8 cellular contexts compared by ENCODE assay signal in the genomic region with DNA sequence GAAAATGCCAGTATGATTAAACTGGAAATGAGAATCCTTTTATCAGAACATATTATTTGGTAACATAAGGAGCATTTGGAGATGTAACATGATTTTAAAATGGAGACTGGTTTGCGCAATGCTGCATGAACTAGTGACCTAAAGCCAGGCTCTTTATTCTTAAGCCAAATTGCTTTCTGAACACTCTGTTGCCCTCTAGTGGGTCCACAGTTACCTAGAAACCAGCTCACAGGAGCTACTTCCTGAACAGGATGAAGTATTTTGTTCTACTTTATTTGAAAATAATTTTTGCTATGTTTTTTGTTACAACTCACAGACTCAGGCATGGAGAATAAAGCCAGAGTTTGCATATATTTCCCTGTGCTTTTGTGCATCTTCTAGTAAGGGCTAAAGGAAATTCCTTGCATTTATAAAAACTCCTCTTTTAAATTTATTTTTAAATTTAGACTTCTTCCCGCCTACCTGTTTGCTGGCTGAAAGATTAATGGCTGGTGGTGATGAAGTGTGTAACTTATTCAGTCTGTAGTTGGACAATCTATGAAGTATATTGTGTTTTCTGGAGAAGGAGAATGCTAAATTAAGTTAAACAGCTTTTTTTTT.
DNase-seq lines count a peak whose midpoint lies in the region; ATAC-seq and TF ChIP-seq lines count a peak whose summit lies in the region.

No MANE protein-coding gene starts in this region.

- DNase-seq in activated CD8-positive, alpha-beta memory T cell treated with anti-CD3 and anti-CD28 coated beads, Interleukin-2, amount 10 ng/mL, durations not matched to agents 7 days and 5 days = peak; percentile 41
- no peak for DNase-seq in activated CD8-positive, alpha-beta memory T cell treated with anti-CD3 and anti-CD28 coated beads for 24 hours
- DNase-seq in NCI-H345 (lab: John Stamatoyannopoulos, UW) (peak; percentile 67), Right ventricle myocardium superior (no peak)
- DNase-seq in activated CD8-positive, alpha-beta T cell treated with anti-CD3 and anti-CD28 coated beads for 36 hours = peak; percentile 52
- DNase-seq in effector CD8-positive, alpha-beta T cell (lab: John Stamatoyannopoulos, UW) = no peak

- H3K27me3 ChIP-seq in rectal smooth muscle tissue (ENCODE audit: control insufficient read depth, insufficient read depth, low read length) = no peaks in the 10 kb centered on the region

- peaks cover 2% of the 10 kb centered on the region for H3K27me3 Mint-ChIP-seq in activated CD8-positive, alpha-beta memory T cell treated with anti-CD3 and anti-CD28 coated beads, Interleukin-2, amount 10 ng/mL, durations not matched to agents 7 days and 5 days
- no peaks in the 10 kb centered on the region for H3K27me3 Mint-ChIP-seq in activated CD8-positive, alpha-beta T cell treated with anti-CD3 and anti-CD28 coated beads for 36 hours

- no peak overlapping the region for H3K4me3 ChIP-seq in rectal smooth muscle tissue (ENCODE audit: low read length)

- H3K4me3 Mint-ChIP-seq in activated CD8-positive, alpha-beta memory T cell treated with anti-CD3 and anti-CD28 coated beads, Interleukin-2, amount 10 ng/mL, durations not matched to agents 7 days and 5 days = no peak overlapping the region
- no peak overlapping the region for H3K4me3 Mint-ChIP-seq in activated CD8-positive, alpha-beta T cell treated with anti-CD3 and anti-CD28 coated beads for 36 hours

- no peak overlapping the region for H3K9ac ChIP-seq in rectal smooth muscle tissue (ENCODE audit: low read length)

- peaks cover 14% of the 10 kb centered on the region for H3K4me1 ChIP-seq in rectal smooth muscle tissue (ENCODE audit: control insufficient read depth, insufficient read depth, low read length)

- H3K9me3 Mint-ChIP-seq in activated CD8-positive, alpha-beta memory T cell treated with anti-CD3 and anti-CD28 coated beads, Interleukin-2, amount 10 ng/mL, durations not matched to agents 7 days and 5 days (ENCODE audit: low read depth) = no peaks in the 10 kb centered on the region
- H3K9me3 Mint-ChIP-seq in activated CD8-positive, alpha-beta T cell treated with anti-CD3 and anti-CD28 coated beads for 36 hours = no peaks in the 10 kb centered on the region

- intact Hi-C loops in activated CD8-positive, alpha-beta T cell treated with anti-CD3 and anti-CD28 coated beads for 36 hours (cut with micrococcal nuclease) = loop anchor here (5.0 kb wide), 1 partner anchor 365 kb away; no protein-coding TSS in a partner anchor
- intact Hi-C loops in Right ventricle myocardium superior (cut with DNase I) = loop anchor here (5.0 kb wide), 1 partner anchor 430 kb away; no protein-coding TSS in a partner anchor

- H3K36me3 ChIP-seq in rectal smooth muscle tissue (ENCODE audit: control insufficient read depth, insufficient read depth, low read length) = no peaks in the 10 kb centered on the region

- peak; percentile 64 for TF ChIP-seq CTCF in activated CD8-positive, alpha-beta T cell treated with anti-CD3 and anti-CD28 coated beads for 36 hours (IDR thresholded peaks at IDR 0.05)

- CTCF ChIA-PET in activated CD8-positive, alpha-beta memory T cell treated with anti-CD3 and anti-CD28 coated beads, Interleukin-2, amount 10 ng/mL, durations not matched to agents 7 days and 5 days (lab: Charles Lee) = interaction anchor here (0.8 to 1.4 kb wide), 3 partner anchors 9 to 368 kb away, joined by 3 to 4 read pairs (median 3); no protein-coding TSS in a partner anchor
- CTCF ChIA-PET in activated CD8-positive, alpha-beta T cell treated with anti-CD3 and anti-CD28 coated beads for 36 hours (lab: Charles Lee) = interaction anchor here (0.6 to 1.4 kb wide), 15 partner anchors 17 to 776 kb away, joined by 3 to 5 read pairs (median 3); no protein-coding TSS in a partner anchor

- H3K27ac ChIP-seq in rectal smooth muscle tissue (ENCODE audit: low read depth, low read length) = peak overlapping the region; percentile 17

- POLR2A ChIA-PET in activated CD8-positive, alpha-beta T cell treated with anti-CD3 and anti-CD28 coated beads for 36 hours (lab: Charles Lee) = no interaction called here

- no peak for ATAC-seq in activated CD8-positive, alpha-beta memory T cell treated with anti-CD3 and anti-CD28 coated beads, Interleukin-2, amount 10 ng/mL, durations not matched to agents 7 days and 5 days
- ATAC-seq in HG02981 (IDR thresholded peaks at IDR 0.05; ENCODE audit: unreplicated experiment) (peak; percentile 82), Right ventricle myocardium superior (ENCODE audit: poor library complexity) (peak; percentile 95)
- peak; percentile 56 for ATAC-seq in activated CD8-positive, alpha-beta T cell treated with anti-CD3 and anti-CD28 coated beads for 36 hours

- no peaks in the 10 kb centered on the region for H3K4me1 Mint-ChIP-seq in activated CD8-positive, alpha-beta memory T cell treated with anti-CD3 and anti-CD28 coated beads, Interleukin-2, amount 10 ng/mL, durations not matched to agents 7 days and 5 days
- no peaks in the 10 kb centered on the region for H3K4me1 Mint-ChIP-seq in activated CD8-positive, alpha-beta T cell treated with anti-CD3 and anti-CD28 coated beads for 36 hours (ENCODE audit: low read depth)

- no peaks in the 10 kb centered on the region for H3K36me3 Mint-ChIP-seq in activated CD8-positive, alpha-beta memory T cell treated with anti-CD3 and anti-CD28 coated beads, Interleukin-2, amount 10 ng/mL, durations not matched to agents 7 days and 5 days
- H3K36me3 Mint-ChIP-seq in activated CD8-positive, alpha-beta T cell treated with anti-CD3 and anti-CD28 coated beads for 36 hours (ENCODE audit: low read depth) = no peaks in the 10 kb centered on the region

- H3K27ac Mint-ChIP-seq in activated CD8-positive, alpha-beta memory T cell treated with anti-CD3 and anti-CD28 coated beads, Interleukin-2, amount 10 ng/mL, durations not matched to agents 7 days and 5 days = no peak overlapping the region
- no peak overlapping the region for H3K27ac Mint-ChIP-seq in activated CD8-positive, alpha-beta T cell treated with anti-CD3 and anti-CD28 coated beads for 36 hours

Comparison
In these comparisons a context has a peak if more than half of its experiments do, and no peak if none do; other contexts are left out.
1. DNase-seq: peak in activated CD8-positive, alpha-beta memory T cell treated with anti-CD3 and anti-CD28 coated beads, Interleukin-2, amount 10 ng/mL, durations not matched to agents 7 days and 5 days (single experiment), NCI-H345 (single experiment) and activated CD8-positive, alpha-beta T cell treated with anti-CD3 and anti-CD28 coated beads for 36 hours (single experiment); none in activated CD8-positive, alpha-beta memory T cell treated with anti-CD3 and anti-CD28 coated beads for 24 hours (single experiment), Right ventricle myocardium superior (single experiment) and effector CD8-positive, alpha-beta T cell (single experiment).